Comparison of ENCODE assay signal across 7 cellular contexts in genomic region chr2:204386668-204387067, GRCh38.
"Had no signal": no experiment of that assay in that cellular context is flagged by ENCODE, and none has a peak within 500 bp of the region (broad histone marks: within the 10 kb centered on the region; RNA-seq: fewer than 3 reads in every experiment).

No MANE protein-coding gene starts in this region.

- H3K4me2 ChIP-seq: KMS-11 had no signal

- H3K36me3 ChIP-seq: HAP-1 had no signal

- H3K4me1 ChIP-seq: HAP-1 had no signal

- H3K4me3 ChIP-seq: HAP-1 had no signal

- H3K9ac ChIP-seq: KMS-11 had no signal

- H3K9me3 ChIP-seq: HAP-1 had no signal

- ATAC-seq: HCT116 had no signal

- H3K27ac ChIP-seq: KMS-11 had no signal

- DNase-seq: GOT3, H7, IMR-90, KBM-7 had no signal
